Comparison of ENCODE assay signal across 21 cellular contexts in the genomic region with DNA sequence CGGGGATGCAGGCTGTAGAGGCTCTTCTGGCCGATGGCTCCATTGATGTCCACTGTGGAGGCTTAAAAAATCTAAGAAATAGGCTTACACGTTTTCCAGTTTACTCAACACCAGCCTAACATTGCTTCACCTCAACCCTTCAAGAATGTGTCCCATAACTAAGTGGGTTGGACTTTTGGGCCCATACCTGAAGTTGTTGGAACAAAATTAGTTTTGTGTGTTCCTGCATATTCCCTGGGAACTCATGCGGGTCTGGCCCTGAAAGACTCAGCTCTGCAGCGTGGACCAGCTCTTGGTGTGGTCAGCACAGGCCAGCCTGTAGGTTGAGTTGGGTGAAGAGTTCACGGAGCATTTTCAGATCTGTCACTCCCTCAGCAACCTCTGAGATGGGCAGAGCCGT. TPM values are rescaled to one million over a fixed set of nuclear protein-coding genes. Genes with fewer than 3 reads are reported as not detected.
DNase-seq lines count a peak whose midpoint lies in the region; ATAC-seq and TF ChIP-seq lines count a peak whose summit lies in the region.
"Had no signal": no experiment of that assay in that cellular context is flagged by ENCODE, and none has a peak within 500 bp of the region (broad histone marks: within the 10 kb centered on the region; RNA-seq: fewer than 3 reads in every experiment).

No MANE protein-coding gene starts in this region.

- H3K27me3 ChIP-seq in PC-3 (ENCODE audit: low read length) (no peaks in the 10 kb centered on the region), right lobe of liver (no peaks in the 10 kb centered on the region), thyroid gland (no peaks in the 10 kb centered on the region)

- H3K9ac ChIP-seq in PC-3 (ENCODE audit: low read length) = no peak overlapping the region

- peaks cover 44% of the 10 kb centered on the region for H3K4me1 Mint-ChIP-seq in WTC11
- H3K4me1 Mint-ChIP-seq: CD8-positive, alpha-beta memory T cell had no signal

- H3K4me3 ChIP-seq in PC-3 (ENCODE audit: low read length) (no peak overlapping the region), right lobe of liver (no peak overlapping the region), thyroid gland (replicated peaks in 1 of 3) (no peak overlapping the region)

- no peaks in the 10 kb centered on the region for H3K9me3 ChIP-seq in PC-3 (ENCODE audit: low read length)
- no peaks in the 10 kb centered on the region for H3K9me3 ChIP-seq in right lobe of liver
- H3K9me3 ChIP-seq in thyroid gland = no peaks in the 10 kb centered on the region

- ATAC-seq in PC-3 (no peak), right lobe of liver (no peak), WTC11 (no peak), GM21390 (IDR thresholded peaks at IDR 0.05; ENCODE audit: unreplicated experiment) (no peak)

- no peaks in the 10 kb centered on the region for H3F3A ChIP-seq in PC-3 (ENCODE audit: low read length, unreplicated experiment)

- no peak overlapping the region for H2AFZ ChIP-seq in PC-3 (ENCODE audit: low read length)

- intact Hi-C loops in PC-3 (cut with micrococcal nuclease) = no loop called here
- intact Hi-C loops in right lobe of liver (cut with DNase I) = no loop called here
- intact Hi-C loops in thyroid gland (cut with DNase I) = no loop called here

- H3K4me1 ChIP-seq in PC-3 (ENCODE audit: insufficient read depth, low read length) (peaks cover 21% of the 10 kb centered on the region), right lobe of liver (peaks cover 0 to 30% (median 2%) of the 10 kb centered on the region in 4 donors), thyroid gland (peaks cover 23 to 31% of the 10 kb centered on the region in 2 donors)

- BruUV-seq in PC-3 (replicated peaks; lab: Mats Ljungman, UMichigan) = no TSS peak

- H3K9me2 ChIP-seq in PC-3 (replicated peaks; ENCODE audit: low read length) = no peaks in the 10 kb centered on the region

- peaks cover 8% of the 10 kb centered on the region; the same call in 1 of the 2 replicates for H3K36me3 Mint-ChIP-seq in WTC11
- H3K36me3 Mint-ChIP-seq: CD8-positive, alpha-beta memory T cell had no signal

- CTCF ChIA-PET in PC-3 (lab: Charles Lee) (no interaction called here), WTC11 (lab: Charles Lee) (no interaction called here)

- H3K79me2 ChIP-seq in PC-3 (ENCODE audit: low read length) = peaks cover 97% of the 10 kb centered on the region

- no peaks in the 10 kb centered on the region for H3K27me3 Mint-ChIP-seq in WTC11 (ENCODE audit: low read depth)

- H3K4me3 Mint-ChIP-seq in WTC11 = no peak overlapping the region
- H3K4me3 Mint-ChIP-seq: CD8-positive, alpha-beta memory T cell had no signal

- no peak for TF ChIP-seq POLR2A in right lobe of liver (IDR thresholded peaks at IDR 0.05)
- TF ChIP-seq POLR2A in thyroid gland (IDR thresholded peaks at IDR 0.05) = no peak

- DNase-seq in PC-3 (no peak), right lobe of liver (no peak), thyroid gland (no peak), WTC11 (ENCODE audit: low spot score) (no peak)
- DNase-seq in activated naive CD4-positive, alpha-beta T cell treated with Interleukin-2 at 50 U/mL for 16 hours = no peak
- DNase-seq: C1 segment of cervical spinal cord; CD8-positive, alpha-beta memory T cell; DMS79 treated with DMSO at 0.1 percent for 48 hours; GF-D8; Karpas-422; MV-4-11; NCI-H1105; NCI-H146; NCI-H2029; NCI-H446; NCI-H524 treated with DMSO at 0.1 percent for 48 hours; NCI-H774; SHP77 treated with DMSO at 0.1 percent for 48 hours had no signal

- TF ChIP-seq CTCF in PC-3 (conservative IDR thresholded peaks at IDR 0.05; ENCODE audit: low read depth, low read length) (no peak), VCaP (conservative IDR thresholded peaks at IDR 0.05) (no peak), right lobe of liver (IDR thresholded peaks at IDR 0.05) (no peak), thyroid gland (IDR thresholded peaks at IDR 0.05) (no peak), WTC11 (IDR thresholded peaks at IDR 0.05) (no peak)

- H3K36me3 ChIP-seq in PC-3 (ENCODE audit: low read depth, low read length) = peaks cover 5% of the 10 kb centered on the region; the same call in 1 of the 2 replicates
- no peaks in the 10 kb centered on the region for H3K36me3 ChIP-seq in right lobe of liver
- H3K36me3 ChIP-seq in thyroid gland = peaks cover 0 to 1% of the 10 kb centered on the region in 2 donors

- peaks cover 7% of the 10 kb centered on the region; the same call in 1 of the 2 replicates for H3K9me3 Mint-ChIP-seq in WTC11

- no peaks in the 10 kb centered on the region for H4K20me1 ChIP-seq in PC-3 (ENCODE audit: low read length)

- POLR2A ChIA-PET in PC-3 (lab: Charles Lee; ENCODE audit: unreplicated experiment) = no interaction called here
- POLR2A ChIA-PET in WTC11 (lab: Charles Lee) = no interaction called here

- H3K4me2 ChIP-seq in PC-3 (ENCODE audit: low read length) = 0 out of 2 replicates have a peak overlapping the region, but pooled peaks have one; percentile 52

- peak overlapping the region; percentile 76 for H3K27ac ChIP-seq in PC-3 (ENCODE audit: low read length)
- H3K27ac ChIP-seq in VCaP = peak overlapping the region; percentile 75
- H3K27ac ChIP-seq in right lobe of liver = peak overlapping the region in 2 of 3 donors; percentile 76 to 77
- H3K27ac ChIP-seq in thyroid gland = peak overlapping the region; percentile 12 to 77 (median 77)
- H3K27ac ChIP-seq: HL-60 had no signal

- WGBS in right lobe of liver (ENCODE audit: insufficient coverage, low coverage, low lambda C conversion rate, missing lambda C conversion rate) = 66% methylated on average over 3 of the region's 7 CpGs
- WGBS in thyroid gland, 2 donors = 89 to 91% methylated on average over 6 to 7 of the region's 7 CpGs

- H3K27ac Mint-ChIP-seq in WTC11 = no peak overlapping the region
- H3K27ac Mint-ChIP-seq: CD8-positive, alpha-beta memory T cell had no signal

TF ChIP-seq in WTC11, 78 proteins besides CTCF, POLR2A, EP300 and RAD21:
- TF ChIP-seq E2F1 (CRISPR knock-in tag; IDR thresholded peaks at IDR 0.05) = no peak
- TF ChIP-seq HMGA2 (CRISPR knock-in tag; IDR thresholded peaks at IDR 0.05) = no peak
- no peak for TF ChIP-seq NFATC4 (CRISPR knock-in tag; IDR thresholded peaks at IDR 0.05)
- TF ChIP-seq MAX (CRISPR knock-in tag; IDR thresholded peaks at IDR 0.05) = no peak
- TF ChIP-seq ZNF512 (CRISPR knock-in tag; IDR thresholded peaks at IDR 0.05; ENCODE audit: borderline replicate concordance) = no peak
- TF ChIP-seq ZNF423 (CRISPR knock-in tag; IDR thresholded peaks at IDR 0.05) = no peak
- no peak for TF ChIP-seq KAT7 (CRISPR knock-in tag; IDR thresholded peaks at IDR 0.05; ENCODE audit: borderline replicate concordance)

RNA-seq across cellular contexts. Expression of gene SH3BP4, which starts 38.5 kb away (rescaled TPM):
- total RNA-seq in PC-3 (2014; rRNA removed) (35.2 and 47.3 TPM in 2 replicates), right lobe of liver (10 to 100 TPM; 18.8 to 30.4 (median 26.3) TPM), thyroid gland (10 to 100 TPM; 36.9 to 64.6 (median 47.9) TPM), WTC11 (2021) (31.1 to 44.4 TPM (median 32.6 TPM) in 3 replicates)
